In the genomic region with DNA sequence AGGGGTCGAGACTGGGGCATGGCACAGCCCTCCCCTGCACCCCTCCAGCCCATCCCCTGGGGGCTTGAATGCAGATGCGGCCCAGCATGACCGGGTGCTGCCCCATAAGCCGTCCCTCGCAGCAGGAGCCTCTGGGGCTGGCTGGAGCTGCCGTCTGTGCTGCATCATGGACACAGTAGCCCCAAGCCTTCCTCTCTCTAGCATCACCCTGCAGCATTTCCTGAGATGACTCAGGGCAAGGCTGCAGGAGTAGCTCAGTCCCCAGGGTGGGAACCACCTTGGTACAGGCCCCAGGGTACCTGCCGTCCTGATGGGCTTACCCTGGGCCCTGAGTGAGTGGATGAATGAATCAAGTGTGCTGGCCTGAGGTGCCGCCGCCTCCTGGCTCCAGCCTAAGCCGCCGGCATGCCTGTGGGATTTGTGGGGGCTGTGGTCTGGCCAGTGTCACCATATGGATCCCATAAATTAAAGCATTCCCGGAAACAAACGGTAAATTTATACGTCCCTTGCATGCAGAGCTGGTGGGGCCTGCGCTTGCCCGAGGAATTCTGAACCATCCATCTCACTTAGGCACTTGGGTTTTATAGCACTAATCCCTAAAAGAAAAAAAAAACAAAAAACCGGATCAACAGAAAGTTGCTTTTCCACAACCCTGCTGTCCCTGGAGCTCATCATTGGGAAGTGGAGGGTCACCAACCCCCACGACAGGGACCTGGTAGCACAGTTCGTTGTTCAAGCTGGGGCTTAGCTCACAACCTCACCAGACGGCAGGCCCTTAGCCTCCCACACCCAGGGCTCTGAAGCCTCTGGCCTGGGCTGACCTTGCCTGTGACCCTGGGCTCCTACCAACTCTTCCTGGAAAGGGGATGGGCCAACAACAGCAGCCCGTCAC, we compare ENCODE assay signal across 1 cellular context.
TF ChIP-seq lines count a peak whose summit lies in the region.

No MANE protein-coding gene starts in this region.

TF ChIP-seq in K562, 482 proteins besides CTCF, POLR2A, EP300 and RAD21 (continued from another document and continues in another):
- TF ChIP-seq L3MBTL2 (IDR thresholded peaks at IDR 0.05) (peak; percentile 58), ATF7 (IDR thresholded peaks at IDR 0.05) (peak; percentile 72), U2AF1 (optimal IDR thresholded peaks at IDR 0.05; ENCODE audit: low read depth, low read length) (no peak), ZNF175 (CRISPR knock-in tag; IDR thresholded peaks at IDR 0.05; ENCODE audit: low read depth) (peak; percentile 32; the same call in 1 of the 2 replicates), FOXJ2 (tag; IDR thresholded peaks at IDR 0.05) (peak; percentile 67), SMARCA4 (IDR thresholded peaks at IDR 0.05) (peak; percentile 51; the same call in 1 of the 2 replicates), HNRNPLL (IDR thresholded peaks at IDR 0.05; ENCODE audit: low read depth, low read length, poor library complexity, severe bottlenecking) (no peak), TOE1 (IDR thresholded peaks at IDR 0.05; ENCODE audit: borderline replicate concordance) (0 out of 2 replicates have a peak, but pooled peaks have one; percentile 27), TOE1 (CRISPR knock-in tag; IDR thresholded peaks at IDR 0.05; ENCODE audit: borderline replicate concordance, low read depth) (no peak), ZBTB8A (IDR thresholded peaks at IDR 0.05; ENCODE audit: partially characterized antibody) (no peak), ERF (CRISPR knock-in tag; IDR thresholded peaks at IDR 0.05) (0 out of 2 replicates have a peak, but pooled peaks have one; percentile 34), ZEB2 (IDR thresholded peaks at IDR 0.05) (peak; percentile 25; the same call in 1 of the 2 replicates), ZNF174 (CRISPR knock-in tag; IDR thresholded peaks at IDR 0.05) (no peak), ZFP36 (IDR thresholded peaks at IDR 0.05; ENCODE audit: low read depth, low read length, partially characterized antibody) (peak; percentile 12), STAT5A (IDR thresholded peaks at IDR 0.05; ENCODE audit: borderline replicate concordance, low read length) (peak; percentile 92), SMARCC2 (IDR thresholded peaks at IDR 0.05; ENCODE audit: low read depth) (no peak; the same call in 1 of the 2 replicates), FOXK2 (conservative IDR thresholded peaks at IDR 0.05 in 1 of 2, IDR thresholded peaks at IDR 0.05 in 1 of 2; ENCODE audit: low read depth in 2 of 2) (peak; percentile 64 to 75; a peak in 3 of 4 replicates), HSF4 (CRISPR knock-in tag; IDR thresholded peaks at IDR 0.05; ENCODE audit: borderline replicate concordance) (0 out of 2 replicates have a peak, but pooled peaks have one; percentile 38), POLR3A (IDR thresholded peaks at IDR 0.05; ENCODE audit: borderline replicate concordance, extremely low read depth, insufficient read depth, insufficient read length) (no peak), ETV6 (IDR thresholded peaks at IDR 0.05; ENCODE audit: borderline replicate concordance in 1 of 2, low read depth in 2 of 2, low read length in 1 of 2) (no peak), ETV6 (CRISPR knock-in tag; IDR thresholded peaks at IDR 0.05; ENCODE audit: borderline replicate concordance) (no peak), GTF2E2 (tag; IDR thresholded peaks at IDR 0.05) (peak; percentile 59; the same call in 1 of the 2 replicates), SAFB (IDR thresholded peaks at IDR 0.05; ENCODE audit: borderline replicate concordance, low read depth, low read length) (no peak), ZNF140 (CRISPR knock-in tag; IDR thresholded peaks at IDR 0.05) (no peak), ZNF232 (CRISPR knock-in tag; IDR thresholded peaks at IDR 0.05) (no peak), RBM22 (IDR thresholded peaks at IDR 0.05; ENCODE audit: low read depth, low read length, poor library complexity, severe bottlenecking) (no peak), JUN (IDR thresholded peaks at IDR 0.05; ENCODE audit: borderline replicate concordance, low read depth, low read length) (peak; percentile 24; the same call in 1 of the 2 replicates), JUN (CRISPR knock-in tag; IDR thresholded peaks at IDR 0.05; ENCODE audit: borderline replicate concordance) (no peak), SOX6 (IDR thresholded peaks at IDR 0.05) (peak; percentile 68), ZNF785 (CRISPR knock-in tag; IDR thresholded peaks at IDR 0.05) (no peak), SMAD1 (IDR thresholded peaks at IDR 0.05; ENCODE audit: low read depth, low read length, partially characterized antibody) (peak; percentile 18), RBFOX2 (IDR thresholded peaks at IDR 0.05; ENCODE audit: low read depth, low read length) (peak; percentile 56), KDM2B (CRISPR knock-in tag; IDR thresholded peaks at IDR 0.05) (no peak), PHF8 (IDR thresholded peaks at IDR 0.05; ENCODE audit: borderline replicate concordance, low read length) (peak; percentile 27; the same call in 1 of the 2 replicates), HIVEP1 (CRISPR knock-in tag; IDR thresholded peaks at IDR 0.05) (no peak), TEAD4 (IDR thresholded peaks at IDR 0.05; ENCODE audit: low read length) (no peak), TEAD4 (CRISPR knock-in tag; IDR thresholded peaks at IDR 0.05; ENCODE audit: borderline replicate concordance) (no peak), GABPA (tag; conservative IDR thresholded peaks at IDR 0.05; ENCODE audit: low read depth) (0 out of 2 replicates have a peak, but pooled peaks have one; percentile 22), SMAD4 (CRISPR knock-in tag; conservative IDR thresholded peaks at IDR 0.05) (peak; percentile 94), SMARCE1 (IDR thresholded peaks at IDR 0.05) (no peak), PCBP1 (IDR thresholded peaks at IDR 0.05; ENCODE audit: low read depth, low read length, poor library complexity, severe bottlenecking) (no peak), SAP30 (IDR thresholded peaks at IDR 0.05; ENCODE audit: borderline replicate concordance, insufficient read depth, low read depth, low read length, poor library complexity, severe bottlenecking) (no peak)
- TF ChIP-seq, protein P1, sequence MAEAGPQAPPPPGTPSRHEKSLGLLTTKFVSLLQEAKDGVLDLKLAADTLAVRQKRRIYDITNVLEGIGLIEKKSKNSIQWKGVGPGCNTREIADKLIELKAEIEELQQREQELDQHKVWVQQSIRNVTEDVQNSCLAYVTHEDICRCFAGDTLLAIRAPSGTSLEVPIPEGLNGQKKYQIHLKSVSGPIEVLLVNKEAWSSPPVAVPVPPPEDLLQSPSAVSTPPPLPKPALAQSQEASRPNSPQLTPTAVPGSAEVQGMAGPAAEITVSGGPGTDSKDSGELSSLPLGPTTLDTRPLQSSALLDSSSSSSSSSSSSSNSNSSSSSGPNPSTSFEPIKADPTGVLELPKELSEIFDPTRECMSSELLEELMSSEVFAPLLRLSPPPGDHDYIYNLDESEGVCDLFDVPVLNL (CRISPR knock-in tag; IDR thresholded peaks at IDR 0.05; ENCODE audit: low read depth): 0 out of 2 replicates have a peak, but pooled peaks have one; percentile 28
- TF ChIP-seq, protein P2, sequence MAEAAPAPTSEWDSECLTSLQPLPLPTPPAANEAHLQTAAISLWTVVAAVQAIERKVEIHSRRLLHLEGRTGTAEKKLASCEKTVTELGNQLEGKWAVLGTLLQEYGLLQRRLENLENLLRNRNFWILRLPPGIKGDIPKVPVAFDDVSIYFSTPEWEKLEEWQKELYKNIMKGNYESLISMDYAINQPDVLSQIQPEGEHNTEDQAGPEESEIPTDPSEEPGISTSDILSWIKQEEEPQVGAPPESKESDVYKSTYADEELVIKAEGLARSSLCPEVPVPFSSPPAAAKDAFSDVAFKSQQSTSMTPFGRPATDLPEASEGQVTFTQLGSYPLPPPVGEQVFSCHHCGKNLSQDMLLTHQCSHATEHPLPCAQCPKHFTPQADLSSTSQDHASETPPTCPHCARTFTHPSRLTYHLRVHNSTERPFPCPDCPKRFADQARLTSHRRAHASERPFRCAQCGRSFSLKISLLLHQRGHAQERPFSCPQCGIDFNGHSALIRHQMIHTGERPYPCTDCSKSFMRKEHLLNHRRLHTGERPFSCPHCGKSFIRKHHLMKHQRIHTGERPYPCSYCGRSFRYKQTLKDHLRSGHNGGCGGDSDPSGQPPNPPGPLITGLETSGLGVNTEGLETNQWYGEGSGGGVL (CRISPR knock-in tag; IDR thresholded peaks at IDR 0.05): no peak
- TF ChIP-seq, protein P3, sequence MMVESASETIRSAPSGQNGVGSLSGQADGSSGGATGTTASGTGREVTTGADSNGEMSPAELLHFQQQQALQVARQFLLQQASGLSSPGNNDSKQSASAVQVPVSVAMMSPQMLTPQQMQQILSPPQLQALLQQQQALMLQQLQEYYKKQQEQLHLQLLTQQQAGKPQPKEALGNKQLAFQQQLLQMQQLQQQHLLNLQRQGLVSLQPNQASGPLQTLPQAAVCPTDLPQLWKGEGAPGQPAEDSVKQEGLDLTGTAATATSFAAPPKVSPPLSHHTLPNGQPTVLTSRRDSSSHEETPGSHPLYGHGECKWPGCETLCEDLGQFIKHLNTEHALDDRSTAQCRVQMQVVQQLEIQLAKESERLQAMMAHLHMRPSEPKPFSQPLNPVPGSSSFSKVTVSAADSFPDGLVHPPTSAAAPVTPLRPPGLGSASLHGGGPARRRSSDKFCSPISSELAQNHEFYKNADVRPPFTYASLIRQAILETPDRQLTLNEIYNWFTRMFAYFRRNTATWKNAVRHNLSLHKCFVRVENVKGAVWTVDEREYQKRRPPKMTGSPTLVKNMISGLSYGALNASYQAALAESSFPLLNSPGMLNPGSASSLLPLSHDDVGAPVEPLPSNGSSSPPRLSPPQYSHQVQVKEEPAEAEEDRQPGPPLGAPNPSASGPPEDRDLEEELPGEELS (CRISPR knock-in tag; IDR thresholded peaks at IDR 0.05; ENCODE audit: borderline replicate concordance): no peak
- TF ChIP-seq, protein P4, sequence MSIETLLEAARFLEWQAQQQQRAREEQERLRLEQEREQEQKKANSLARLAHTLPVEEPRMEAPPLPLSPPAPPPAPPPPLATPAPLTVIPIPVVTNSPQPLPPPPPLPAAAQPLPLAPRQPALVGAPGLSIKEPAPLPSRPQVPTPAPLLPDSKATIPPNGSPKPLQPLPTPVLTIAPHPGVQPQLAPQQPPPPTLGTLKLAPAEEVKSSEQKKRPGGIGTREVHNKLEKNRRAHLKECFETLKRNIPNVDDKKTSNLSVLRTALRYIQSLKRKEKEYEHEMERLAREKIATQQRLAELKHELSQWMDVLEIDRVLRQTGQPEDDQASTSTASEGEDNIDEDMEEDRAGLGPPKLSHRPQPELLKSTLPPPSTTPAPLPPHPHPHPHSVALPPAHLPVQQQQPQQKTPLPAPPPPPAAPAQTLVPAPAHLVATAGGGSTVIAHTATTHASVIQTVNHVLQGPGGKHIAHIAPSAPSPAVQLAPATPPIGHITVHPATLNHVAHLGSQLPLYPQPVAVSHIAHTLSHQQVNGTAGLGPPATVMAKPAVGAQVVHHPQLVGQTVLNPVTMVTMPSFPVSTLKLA (conservative IDR thresholded peaks at IDR 0.05): peak in 1 of 2 experiments; percentile 39; a peak in 1 of 4 replicates
- TF ChIP-seq, protein P5, sequence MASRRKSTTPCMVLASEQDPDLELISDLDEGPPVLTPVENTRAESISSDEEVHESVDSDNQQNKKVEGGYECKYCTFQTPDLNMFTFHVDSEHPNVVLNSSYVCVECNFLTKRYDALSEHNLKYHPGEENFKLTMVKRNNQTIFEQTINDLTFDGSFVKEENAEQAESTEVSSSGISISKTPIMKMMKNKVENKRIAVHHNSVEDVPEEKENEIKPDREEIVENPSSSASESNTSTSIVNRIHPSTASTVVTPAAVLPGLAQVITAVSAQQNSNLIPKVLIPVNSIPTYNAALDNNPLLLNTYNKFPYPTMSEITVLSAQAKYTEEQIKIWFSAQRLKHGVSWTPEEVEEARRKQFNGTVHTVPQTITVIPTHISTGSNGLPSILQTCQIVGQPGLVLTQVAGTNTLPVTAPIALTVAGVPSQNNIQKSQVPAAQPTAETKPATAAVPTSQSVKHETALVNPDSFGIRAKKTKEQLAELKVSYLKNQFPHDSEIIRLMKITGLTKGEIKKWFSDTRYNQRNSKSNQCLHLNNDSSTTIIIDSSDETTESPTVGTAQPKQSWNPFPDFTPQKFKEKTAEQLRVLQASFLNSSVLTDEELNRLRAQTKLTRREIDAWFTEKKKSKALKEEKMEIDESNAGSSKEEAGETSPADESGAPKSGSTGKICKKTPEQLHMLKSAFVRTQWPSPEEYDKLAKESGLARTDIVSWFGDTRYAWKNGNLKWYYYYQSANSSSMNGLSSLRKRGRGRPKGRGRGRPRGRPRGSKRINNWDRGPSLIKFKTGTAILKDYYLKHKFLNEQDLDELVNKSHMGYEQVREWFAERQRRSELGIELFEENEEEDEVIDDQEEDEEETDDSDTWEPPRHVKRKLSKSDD (conservative IDR thresholded peaks at IDR 0.05; ENCODE audit: low read length): no peak
- TF ChIP-seq, protein P6, sequence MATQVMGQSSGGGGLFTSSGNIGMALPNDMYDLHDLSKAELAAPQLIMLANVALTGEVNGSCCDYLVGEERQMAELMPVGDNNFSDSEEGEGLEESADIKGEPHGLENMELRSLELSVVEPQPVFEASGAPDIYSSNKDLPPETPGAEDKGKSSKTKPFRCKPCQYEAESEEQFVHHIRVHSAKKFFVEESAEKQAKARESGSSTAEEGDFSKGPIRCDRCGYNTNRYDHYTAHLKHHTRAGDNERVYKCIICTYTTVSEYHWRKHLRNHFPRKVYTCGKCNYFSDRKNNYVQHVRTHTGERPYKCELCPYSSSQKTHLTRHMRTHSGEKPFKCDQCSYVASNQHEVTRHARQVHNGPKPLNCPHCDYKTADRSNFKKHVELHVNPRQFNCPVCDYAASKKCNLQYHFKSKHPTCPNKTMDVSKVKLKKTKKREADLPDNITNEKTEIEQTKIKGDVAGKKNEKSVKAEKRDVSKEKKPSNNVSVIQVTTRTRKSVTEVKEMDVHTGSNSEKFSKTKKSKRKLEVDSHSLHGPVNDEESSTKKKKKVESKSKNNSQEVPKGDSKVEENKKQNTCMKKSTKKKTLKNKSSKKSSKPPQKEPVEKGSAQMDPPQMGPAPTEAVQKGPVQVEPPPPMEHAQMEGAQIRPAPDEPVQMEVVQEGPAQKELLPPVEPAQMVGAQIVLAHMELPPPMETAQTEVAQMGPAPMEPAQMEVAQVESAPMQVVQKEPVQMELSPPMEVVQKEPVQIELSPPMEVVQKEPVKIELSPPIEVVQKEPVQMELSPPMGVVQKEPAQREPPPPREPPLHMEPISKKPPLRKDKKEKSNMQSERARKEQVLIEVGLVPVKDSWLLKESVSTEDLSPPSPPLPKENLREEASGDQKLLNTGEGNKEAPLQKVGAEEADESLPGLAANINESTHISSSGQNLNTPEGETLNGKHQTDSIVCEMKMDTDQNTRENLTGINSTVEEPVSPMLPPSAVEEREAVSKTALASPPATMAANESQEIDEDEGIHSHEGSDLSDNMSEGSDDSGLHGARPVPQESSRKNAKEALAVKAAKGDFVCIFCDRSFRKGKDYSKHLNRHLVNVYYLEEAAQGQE (CRISPR knock-in tag; IDR thresholded peaks at IDR 0.05; ENCODE audit: low read depth): no peak
